In genomic region chr3:191696356-191696755, GRCh38 we compare ENCODE assay signal across 21 cellular contexts.
"Had no signal": no experiment of that assay in that cellular context is flagged by ENCODE, and none has a peak within 500 bp of the region (broad histone marks: within the 10 kb centered on the region; RNA-seq: fewer than 3 reads in every experiment).

No MANE protein-coding gene starts in this region.

- H3K36me3 ChIP-seq: MG63, SJSA1 had no signal

- H3K4me3 ChIP-seq: MG63, PC-9, SJSA1, SK-N-MC had no signal

- FAIRE-seq: RCC 7860 had no signal

- H3K27ac ChIP-seq: PC-9, SJSA1, SK-N-MC had no signal

- DNase-seq: KBM-7, MG63, NCI-H1092, NCI-H1105 treated with DMSO at 0.1 percent for 48 hours, NCI-H1417 treated with DMSO at 0.1 percent for 48 hours, NCI-H146, NCI-H1694 treated with DMSO at 0.1 percent for 48 hours, NCI-H1930, NCI-H2081, NCI-H2107, NCI-H2227 treated with DMSO at 0.1 percent for 48 hours, NCI-H524, NCI-H526 treated with DMSO at 0.1 percent for 48 hours, NCI-H774, PC-9, Right ventricle myocardium superior, RPMI8226, SIG-M5 had no signal

- H3K4me1 ChIP-seq: SJSA1 had no signal

- H3K27me3 ChIP-seq: MG63, SJSA1 had no signal

- H3K9me3 ChIP-seq: SJSA1 had no signal
